ENCODE assay signal across 2 cellular contexts in the genomic region with DNA sequence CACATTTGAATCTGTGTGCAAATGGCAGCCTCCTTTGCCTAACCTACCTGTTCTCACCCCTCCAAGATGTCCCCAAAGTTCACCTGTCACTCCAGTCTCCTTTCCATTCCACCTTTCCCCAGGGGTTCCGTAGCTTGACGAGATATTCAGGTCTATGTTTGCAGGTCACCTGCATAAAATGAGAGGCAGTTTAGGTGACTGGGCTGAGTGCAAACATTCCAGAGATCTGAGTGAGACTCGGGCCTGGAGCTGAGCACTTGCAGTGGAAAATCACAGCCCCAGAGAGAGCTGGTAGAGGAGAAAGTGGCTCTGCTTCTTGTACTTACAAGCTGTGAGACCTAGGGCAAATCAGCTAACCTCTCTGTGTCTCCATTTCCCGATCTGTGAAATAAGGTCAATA.
TF ChIP-seq lines count a peak whose summit lies in the region.

No MANE protein-coding gene starts in this region.

TF ChIP-seq in GM23338, 12 proteins besides CTCF, POLR2A, EP300 and RAD21 (continued from another document):
- TF ChIP-seq, protein P1, sequence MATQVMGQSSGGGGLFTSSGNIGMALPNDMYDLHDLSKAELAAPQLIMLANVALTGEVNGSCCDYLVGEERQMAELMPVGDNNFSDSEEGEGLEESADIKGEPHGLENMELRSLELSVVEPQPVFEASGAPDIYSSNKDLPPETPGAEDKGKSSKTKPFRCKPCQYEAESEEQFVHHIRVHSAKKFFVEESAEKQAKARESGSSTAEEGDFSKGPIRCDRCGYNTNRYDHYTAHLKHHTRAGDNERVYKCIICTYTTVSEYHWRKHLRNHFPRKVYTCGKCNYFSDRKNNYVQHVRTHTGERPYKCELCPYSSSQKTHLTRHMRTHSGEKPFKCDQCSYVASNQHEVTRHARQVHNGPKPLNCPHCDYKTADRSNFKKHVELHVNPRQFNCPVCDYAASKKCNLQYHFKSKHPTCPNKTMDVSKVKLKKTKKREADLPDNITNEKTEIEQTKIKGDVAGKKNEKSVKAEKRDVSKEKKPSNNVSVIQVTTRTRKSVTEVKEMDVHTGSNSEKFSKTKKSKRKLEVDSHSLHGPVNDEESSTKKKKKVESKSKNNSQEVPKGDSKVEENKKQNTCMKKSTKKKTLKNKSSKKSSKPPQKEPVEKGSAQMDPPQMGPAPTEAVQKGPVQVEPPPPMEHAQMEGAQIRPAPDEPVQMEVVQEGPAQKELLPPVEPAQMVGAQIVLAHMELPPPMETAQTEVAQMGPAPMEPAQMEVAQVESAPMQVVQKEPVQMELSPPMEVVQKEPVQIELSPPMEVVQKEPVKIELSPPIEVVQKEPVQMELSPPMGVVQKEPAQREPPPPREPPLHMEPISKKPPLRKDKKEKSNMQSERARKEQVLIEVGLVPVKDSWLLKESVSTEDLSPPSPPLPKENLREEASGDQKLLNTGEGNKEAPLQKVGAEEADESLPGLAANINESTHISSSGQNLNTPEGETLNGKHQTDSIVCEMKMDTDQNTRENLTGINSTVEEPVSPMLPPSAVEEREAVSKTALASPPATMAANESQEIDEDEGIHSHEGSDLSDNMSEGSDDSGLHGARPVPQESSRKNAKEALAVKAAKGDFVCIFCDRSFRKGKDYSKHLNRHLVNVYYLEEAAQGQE (IDR thresholded peaks at IDR 0.05; ENCODE audit: unreplicated experiment) = no peak
- TF ChIP-seq CREB1 (CRISPR knock-in tag; IDR thresholded peaks at IDR 0.05; ENCODE audit: low read depth) (no peak), EZH2phosphoT487 (IDR thresholded peaks at IDR 0.05; ENCODE audit: unreplicated experiment) (no peak), POLR2AphosphoS5 (IDR thresholded peaks at IDR 0.05; ENCODE audit: low read depth) (no peak)
- TF ChIP-seq, protein P2, sequence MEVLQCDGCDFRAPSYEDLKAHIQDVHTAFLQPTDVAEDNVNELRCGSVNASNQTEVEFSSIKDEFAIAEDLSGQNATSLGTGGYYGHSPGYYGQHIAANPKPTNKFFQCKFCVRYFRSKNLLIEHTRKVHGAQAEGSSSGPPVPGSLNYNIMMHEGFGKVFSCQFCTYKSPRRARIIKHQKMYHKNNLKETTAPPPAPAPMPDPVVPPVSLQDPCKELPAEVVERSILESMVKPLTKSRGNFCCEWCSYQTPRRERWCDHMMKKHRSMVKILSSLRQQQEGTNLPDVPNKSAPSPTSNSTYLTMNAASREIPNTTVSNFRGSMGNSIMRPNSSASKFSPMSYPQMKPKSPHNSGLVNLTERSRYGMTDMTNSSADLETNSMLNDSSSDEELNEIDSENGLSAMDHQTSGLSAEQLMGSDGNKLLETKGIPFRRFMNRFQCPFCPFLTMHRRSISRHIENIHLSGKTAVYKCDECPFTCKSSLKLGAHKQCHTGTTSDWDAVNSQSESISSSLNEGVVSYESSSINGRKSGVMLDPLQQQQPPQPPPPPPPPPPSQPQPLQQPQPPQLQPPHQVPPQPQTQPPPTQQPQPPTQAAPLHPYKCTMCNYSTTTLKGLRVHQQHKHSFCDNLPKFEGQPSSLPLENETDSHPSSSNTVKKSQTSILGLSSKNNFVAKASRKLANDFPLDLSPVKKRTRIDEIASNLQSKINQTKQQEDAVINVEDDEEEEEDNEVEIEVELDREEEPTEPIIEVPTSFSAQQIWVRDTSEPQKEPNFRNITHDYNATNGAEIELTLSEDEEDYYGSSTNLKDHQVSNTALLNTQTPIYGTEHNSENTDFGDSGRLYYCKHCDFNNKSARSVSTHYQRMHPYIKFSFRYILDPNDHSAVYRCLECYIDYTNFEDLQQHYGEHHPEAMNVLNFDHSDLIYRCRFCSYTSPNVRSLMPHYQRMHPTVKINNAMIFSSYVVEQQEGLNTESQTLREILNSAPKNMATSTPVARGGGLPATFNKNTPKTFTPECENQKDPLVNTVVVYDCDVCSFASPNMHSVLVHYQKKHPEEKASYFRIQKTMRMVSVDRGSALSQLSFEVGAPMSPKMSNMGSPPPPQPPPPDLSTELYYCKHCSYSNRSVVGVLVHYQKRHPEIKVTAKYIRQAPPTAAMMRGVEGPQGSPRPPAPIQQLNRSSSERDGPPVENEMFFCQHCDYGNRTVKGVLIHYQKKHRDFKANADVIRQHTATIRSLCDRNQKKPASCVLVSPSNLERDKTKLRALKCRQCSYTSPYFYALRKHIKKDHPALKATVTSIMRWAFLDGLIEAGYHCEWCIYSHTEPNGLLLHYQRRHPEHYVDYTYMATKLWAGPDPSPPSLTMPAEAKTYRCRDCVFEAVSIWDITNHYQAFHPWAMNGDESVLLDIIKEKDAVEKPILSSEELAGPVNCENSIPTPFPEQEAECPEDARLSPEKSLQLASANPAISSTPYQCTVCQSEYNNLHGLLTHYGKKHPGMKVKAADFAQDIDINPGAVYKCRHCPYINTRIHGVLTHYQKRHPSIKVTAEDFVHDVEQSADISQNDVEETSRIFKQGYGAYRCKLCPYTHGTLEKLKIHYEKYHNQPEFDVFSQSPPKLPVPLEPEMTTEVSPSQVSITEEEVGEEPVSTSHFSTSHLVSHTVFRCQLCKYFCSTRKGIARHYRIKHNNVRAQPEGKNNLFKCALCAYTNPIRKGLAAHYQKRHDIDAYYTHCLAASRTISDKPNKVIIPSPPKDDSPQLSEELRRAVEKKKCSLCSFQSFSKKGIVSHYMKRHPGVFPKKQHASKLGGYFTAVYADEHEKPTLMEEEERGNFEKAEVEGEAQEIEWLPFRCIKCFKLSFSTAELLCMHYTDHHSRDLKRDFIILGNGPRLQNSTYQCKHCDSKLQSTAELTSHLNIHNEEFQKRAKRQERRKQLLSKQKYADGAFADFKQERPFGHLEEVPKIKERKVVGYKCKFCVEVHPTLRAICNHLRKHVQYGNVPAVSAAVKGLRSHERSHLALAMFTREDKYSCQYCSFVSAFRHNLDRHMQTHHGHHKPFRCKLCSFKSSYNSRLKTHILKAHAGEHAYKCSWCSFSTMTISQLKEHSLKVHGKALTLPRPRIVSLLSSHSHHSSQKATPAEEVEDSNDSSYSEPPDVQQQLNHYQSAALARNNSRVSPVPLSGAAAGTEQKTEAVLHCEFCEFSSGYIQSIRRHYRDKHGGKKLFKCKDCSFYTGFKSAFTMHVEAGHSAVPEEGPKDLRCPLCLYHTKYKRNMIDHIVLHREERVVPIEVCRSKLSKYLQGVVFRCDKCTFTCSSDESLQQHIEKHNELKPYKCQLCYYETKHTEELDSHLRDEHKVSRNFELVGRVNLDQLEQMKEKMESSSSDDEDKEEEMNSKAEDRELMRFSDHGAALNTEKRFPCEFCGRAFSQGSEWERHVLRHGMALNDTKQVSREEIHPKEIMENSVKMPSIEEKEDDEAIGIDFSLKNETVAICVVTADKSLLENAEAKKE (CRISPR knock-in tag; IDR thresholded peaks at IDR 0.05) = no peak

TF ChIP-seq in WTC11, 78 proteins besides CTCF, POLR2A, EP300 and RAD21 (continued from another document):
- TF ChIP-seq, protein P3, sequence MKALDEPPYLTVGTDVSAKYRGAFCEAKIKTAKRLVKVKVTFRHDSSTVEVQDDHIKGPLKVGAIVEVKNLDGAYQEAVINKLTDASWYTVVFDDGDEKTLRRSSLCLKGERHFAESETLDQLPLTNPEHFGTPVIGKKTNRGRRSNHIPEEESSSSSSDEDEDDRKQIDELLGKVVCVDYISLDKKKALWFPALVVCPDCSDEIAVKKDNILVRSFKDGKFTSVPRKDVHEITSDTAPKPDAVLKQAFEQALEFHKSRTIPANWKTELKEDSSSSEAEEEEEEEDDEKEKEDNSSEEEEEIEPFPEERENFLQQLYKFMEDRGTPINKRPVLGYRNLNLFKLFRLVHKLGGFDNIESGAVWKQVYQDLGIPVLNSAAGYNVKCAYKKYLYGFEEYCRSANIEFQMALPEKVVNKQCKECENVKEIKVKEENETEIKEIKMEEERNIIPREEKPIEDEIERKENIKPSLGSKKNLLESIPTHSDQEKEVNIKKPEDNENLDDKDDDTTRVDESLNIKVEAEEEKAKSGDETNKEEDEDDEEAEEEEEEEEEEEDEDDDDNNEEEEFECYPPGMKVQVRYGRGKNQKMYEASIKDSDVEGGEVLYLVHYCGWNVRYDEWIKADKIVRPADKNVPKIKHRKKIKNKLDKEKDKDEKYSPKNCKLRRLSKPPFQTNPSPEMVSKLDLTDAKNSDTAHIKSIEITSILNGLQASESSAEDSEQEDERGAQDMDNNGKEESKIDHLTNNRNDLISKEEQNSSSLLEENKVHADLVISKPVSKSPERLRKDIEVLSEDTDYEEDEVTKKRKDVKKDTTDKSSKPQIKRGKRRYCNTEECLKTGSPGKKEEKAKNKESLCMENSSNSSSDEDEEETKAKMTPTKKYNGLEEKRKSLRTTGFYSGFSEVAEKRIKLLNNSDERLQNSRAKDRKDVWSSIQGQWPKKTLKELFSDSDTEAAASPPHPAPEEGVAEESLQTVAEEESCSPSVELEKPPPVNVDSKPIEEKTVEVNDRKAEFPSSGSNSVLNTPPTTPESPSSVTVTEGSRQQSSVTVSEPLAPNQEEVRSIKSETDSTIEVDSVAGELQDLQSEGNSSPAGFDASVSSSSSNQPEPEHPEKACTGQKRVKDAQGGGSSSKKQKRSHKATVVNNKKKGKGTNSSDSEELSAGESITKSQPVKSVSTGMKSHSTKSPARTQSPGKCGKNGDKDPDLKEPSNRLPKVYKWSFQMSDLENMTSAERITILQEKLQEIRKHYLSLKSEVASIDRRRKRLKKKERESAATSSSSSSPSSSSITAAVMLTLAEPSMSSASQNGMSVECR (CRISPR knock-in tag; IDR thresholded peaks at IDR 0.05; ENCODE audit: borderline replicate concordance) = no peak
- TF ChIP-seq, protein P4, sequence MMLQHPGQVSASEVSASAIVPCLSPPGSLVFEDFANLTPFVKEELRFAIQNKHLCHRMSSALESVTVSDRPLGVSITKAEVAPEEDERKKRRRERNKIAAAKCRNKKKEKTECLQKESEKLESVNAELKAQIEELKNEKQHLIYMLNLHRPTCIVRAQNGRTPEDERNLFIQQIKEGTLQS (CRISPR knock-in tag; conservative IDR thresholded peaks at IDR 0.05) = no peak
- TF ChIP-seq ZBTB21 (CRISPR knock-in tag; IDR thresholded peaks at IDR 0.05; ENCODE audit: borderline replicate concordance) = no peak
- TF ChIP-seq, protein P5, sequence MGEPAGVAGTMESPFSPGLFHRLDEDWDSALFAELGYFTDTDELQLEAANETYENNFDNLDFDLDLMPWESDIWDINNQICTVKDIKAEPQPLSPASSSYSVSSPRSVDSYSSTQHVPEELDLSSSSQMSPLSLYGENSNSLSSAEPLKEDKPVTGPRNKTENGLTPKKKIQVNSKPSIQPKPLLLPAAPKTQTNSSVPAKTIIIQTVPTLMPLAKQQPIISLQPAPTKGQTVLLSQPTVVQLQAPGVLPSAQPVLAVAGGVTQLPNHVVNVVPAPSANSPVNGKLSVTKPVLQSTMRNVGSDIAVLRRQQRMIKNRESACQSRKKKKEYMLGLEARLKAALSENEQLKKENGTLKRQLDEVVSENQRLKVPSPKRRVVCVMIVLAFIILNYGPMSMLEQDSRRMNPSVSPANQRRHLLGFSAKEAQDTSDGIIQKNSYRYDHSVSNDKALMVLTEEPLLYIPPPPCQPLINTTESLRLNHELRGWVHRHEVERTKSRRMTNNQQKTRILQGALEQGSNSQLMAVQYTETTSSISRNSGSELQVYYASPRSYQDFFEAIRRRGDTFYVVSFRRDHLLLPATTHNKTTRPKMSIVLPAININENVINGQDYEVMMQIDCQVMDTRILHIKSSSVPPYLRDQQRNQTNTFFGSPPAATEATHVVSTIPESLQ (CRISPR knock-in tag; IDR thresholded peaks at IDR 0.05) = no peak
- TF ChIP-seq, protein P6, sequence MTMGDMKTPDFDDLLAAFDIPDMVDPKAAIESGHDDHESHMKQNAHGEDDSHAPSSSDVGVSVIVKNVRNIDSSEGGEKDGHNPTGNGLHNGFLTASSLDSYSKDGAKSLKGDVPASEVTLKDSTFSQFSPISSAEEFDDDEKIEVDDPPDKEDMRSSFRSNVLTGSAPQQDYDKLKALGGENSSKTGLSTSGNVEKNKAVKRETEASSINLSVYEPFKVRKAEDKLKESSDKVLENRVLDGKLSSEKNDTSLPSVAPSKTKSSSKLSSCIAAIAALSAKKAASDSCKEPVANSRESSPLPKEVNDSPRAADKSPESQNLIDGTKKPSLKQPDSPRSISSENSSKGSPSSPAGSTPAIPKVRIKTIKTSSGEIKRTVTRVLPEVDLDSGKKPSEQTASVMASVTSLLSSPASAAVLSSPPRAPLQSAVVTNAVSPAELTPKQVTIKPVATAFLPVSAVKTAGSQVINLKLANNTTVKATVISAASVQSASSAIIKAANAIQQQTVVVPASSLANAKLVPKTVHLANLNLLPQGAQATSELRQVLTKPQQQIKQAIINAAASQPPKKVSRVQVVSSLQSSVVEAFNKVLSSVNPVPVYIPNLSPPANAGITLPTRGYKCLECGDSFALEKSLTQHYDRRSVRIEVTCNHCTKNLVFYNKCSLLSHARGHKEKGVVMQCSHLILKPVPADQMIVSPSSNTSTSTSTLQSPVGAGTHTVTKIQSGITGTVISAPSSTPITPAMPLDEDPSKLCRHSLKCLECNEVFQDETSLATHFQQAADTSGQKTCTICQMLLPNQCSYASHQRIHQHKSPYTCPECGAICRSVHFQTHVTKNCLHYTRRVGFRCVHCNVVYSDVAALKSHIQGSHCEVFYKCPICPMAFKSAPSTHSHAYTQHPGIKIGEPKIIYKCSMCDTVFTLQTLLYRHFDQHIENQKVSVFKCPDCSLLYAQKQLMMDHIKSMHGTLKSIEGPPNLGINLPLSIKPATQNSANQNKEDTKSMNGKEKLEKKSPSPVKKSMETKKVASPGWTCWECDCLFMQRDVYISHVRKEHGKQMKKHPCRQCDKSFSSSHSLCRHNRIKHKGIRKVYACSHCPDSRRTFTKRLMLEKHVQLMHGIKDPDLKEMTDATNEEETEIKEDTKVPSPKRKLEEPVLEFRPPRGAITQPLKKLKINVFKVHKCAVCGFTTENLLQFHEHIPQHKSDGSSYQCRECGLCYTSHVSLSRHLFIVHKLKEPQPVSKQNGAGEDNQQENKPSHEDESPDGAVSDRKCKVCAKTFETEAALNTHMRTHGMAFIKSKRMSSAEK (CRISPR knock-in tag; IDR thresholded peaks at IDR 0.05; ENCODE audit: borderline replicate concordance) = no peak
- no peak for TF ChIP-seq MYBL2 (CRISPR knock-in tag; IDR thresholded peaks at IDR 0.05)
- TF ChIP-seq, protein P7, sequence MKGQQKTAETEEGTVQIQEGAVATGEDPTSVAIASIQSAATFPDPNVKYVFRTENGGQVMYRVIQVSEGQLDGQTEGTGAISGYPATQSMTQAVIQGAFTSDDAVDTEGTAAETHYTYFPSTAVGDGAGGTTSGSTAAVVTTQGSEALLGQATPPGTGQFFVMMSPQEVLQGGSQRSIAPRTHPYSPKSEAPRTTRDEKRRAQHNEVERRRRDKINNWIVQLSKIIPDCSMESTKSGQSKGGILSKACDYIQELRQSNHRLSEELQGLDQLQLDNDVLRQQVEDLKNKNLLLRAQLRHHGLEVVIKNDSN (CRISPR knock-in tag; IDR thresholded peaks at IDR 0.05) = no peak
- no peak for TF ChIP-seq JAZF1 (CRISPR knock-in tag; IDR thresholded peaks at IDR 0.05)
- TF ChIP-seq, protein P8, sequence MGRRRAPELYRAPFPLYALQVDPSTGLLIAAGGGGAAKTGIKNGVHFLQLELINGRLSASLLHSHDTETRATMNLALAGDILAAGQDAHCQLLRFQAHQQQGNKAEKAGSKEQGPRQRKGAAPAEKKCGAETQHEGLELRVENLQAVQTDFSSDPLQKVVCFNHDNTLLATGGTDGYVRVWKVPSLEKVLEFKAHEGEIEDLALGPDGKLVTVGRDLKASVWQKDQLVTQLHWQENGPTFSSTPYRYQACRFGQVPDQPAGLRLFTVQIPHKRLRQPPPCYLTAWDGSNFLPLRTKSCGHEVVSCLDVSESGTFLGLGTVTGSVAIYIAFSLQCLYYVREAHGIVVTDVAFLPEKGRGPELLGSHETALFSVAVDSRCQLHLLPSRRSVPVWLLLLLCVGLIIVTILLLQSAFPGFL (CRISPR knock-in tag; IDR thresholded peaks at IDR 0.05; ENCODE audit: borderline replicate concordance) = no peak
- TF ChIP-seq ETV6 (CRISPR knock-in tag; IDR thresholded peaks at IDR 0.05) = no peak
